In the genomic region with DNA sequence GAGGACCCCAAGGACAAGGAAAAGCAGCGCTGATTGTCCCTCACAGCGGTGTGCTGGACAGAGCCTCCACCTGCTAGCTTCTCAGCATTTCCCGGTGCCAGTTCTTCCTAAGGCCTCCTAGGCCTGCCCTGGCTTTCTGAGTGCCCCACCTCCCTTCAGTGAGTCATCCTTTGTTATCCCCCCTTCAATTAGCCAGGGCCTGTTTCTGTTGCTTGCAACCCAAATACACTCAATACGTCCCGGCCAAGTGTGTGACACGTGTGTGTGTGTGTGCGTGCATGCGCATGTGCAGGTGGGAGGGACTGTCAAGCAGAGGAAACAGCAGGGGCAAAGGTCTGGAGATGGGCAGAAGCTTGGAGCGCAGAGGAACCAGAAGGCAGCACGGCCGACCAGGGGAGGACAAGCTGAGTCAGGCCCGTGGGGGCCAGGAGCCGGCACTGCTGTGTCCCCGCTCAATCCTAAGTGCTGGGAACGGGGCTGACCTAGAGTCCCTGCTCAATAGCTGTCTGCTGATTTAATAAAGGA, we compare ENCODE assay signal across 9 cellular contexts.
DNase-seq lines count a peak whose midpoint lies in the region; ATAC-seq and TF ChIP-seq lines count a peak whose summit lies in the region.
"Had no signal": no experiment of that assay in that cellular context is flagged by ENCODE, and none has a peak within 500 bp of the region (broad histone marks: within the 10 kb centered on the region; RNA-seq: fewer than 3 reads in every experiment).

No MANE protein-coding gene starts in this region.

- ATAC-seq in left cardiac atrium, result peak; percentile 7 to 18
- peak; percentile 12 for ATAC-seq in mucosa of descending colon
- no peak for ATAC-seq in activated CD4-positive, CD25-positive, alpha-beta regulatory T cell treated with anti-CD3 and anti-CD28 coated beads, Interleukin-2, amount 50 U/mL, for 24 hours
- ATAC-seq in GM18505 (IDR thresholded peaks at IDR 0.05; ENCODE audit: unreplicated experiment), result no peak

- H3K4me1 ChIP-seq in right atrium auricular region, result no peaks in the 10 kb centered on the region
- H3K4me1 ChIP-seq in mucosa of descending colon (ENCODE audit: low read depth), result no peaks in the 10 kb centered on the region

- no peaks in the 10 kb centered on the region for H3K9me3 ChIP-seq in right atrium auricular region
- no peaks in the 10 kb centered on the region for H3K9me3 ChIP-seq in mucosa of descending colon

- H3K27ac ChIP-seq in right atrium auricular region (no peak overlapping the region), caudate nucleus (ENCODE audit: low read depth, low read length) (peak overlapping the region; percentile 77)

- no peak for DNase-seq in left cardiac atrium
- DNase-seq in right atrium auricular region (ENCODE audit: low spot score), result no peak
- peak in 5 of 61 donors; percentile 21 to 72 (median 40) for DNase-seq in caudate nucleus (lab: John Stamatoyannopoulos, UW)
- DNase-seq in mucosa of descending colon, result no peak
- no peak for DNase-seq in epidermal melanocyte (ENCODE audit: insufficient read length, low spot score)
- DNase-seq in D341Med (ENCODE audit: low spot score), result no peak
- DNase-seq: NCI-H2171 treated with DMSO at 0.1 percent for 48 hours had no signal

- H3K4me3 ChIP-seq in right atrium auricular region (no peak overlapping the region), mucosa of descending colon (no peak overlapping the region)

- TF ChIP-seq CTCF in right atrium auricular region (IDR thresholded peaks at IDR 0.05) (no peak), mucosa of descending colon (IDR thresholded peaks at IDR 0.05) (no peak)

- no peaks in the 10 kb centered on the region for H3K36me3 ChIP-seq in right atrium auricular region
- H3K36me3 ChIP-seq in mucosa of descending colon (ENCODE audit: low read depth), result no peaks in the 10 kb centered on the region

- no peak for TF ChIP-seq POLR2A in GM18505 (IDR thresholded peaks at IDR 0.05; ENCODE audit: borderline replicate concordance, extremely low read depth, insufficient read depth, insufficient read length)

- no peaks in the 10 kb centered on the region for H3K27me3 ChIP-seq in right atrium auricular region

- intact Hi-C loops in left cardiac atrium (cut with DNase I) (no loop called here), mucosa of descending colon (cut with DNase I, micrococcal nuclease) (no loop called here)

Comparison
In these comparisons a context has a peak if more than half of its experiments do, and no peak if none do; other contexts are left out.
1. ATAC-seq: peak in left cardiac atrium (2 of 2) and mucosa of descending colon (single experiment); none in activated CD4-positive, CD25-positive, alpha-beta regulatory T cell treated with anti-CD3 and anti-CD28 coated beads, Interleukin-2, amount 50 U/mL, for 24 hours (0 of 2) and GM18505 (single experiment).